In the genomic region with DNA sequence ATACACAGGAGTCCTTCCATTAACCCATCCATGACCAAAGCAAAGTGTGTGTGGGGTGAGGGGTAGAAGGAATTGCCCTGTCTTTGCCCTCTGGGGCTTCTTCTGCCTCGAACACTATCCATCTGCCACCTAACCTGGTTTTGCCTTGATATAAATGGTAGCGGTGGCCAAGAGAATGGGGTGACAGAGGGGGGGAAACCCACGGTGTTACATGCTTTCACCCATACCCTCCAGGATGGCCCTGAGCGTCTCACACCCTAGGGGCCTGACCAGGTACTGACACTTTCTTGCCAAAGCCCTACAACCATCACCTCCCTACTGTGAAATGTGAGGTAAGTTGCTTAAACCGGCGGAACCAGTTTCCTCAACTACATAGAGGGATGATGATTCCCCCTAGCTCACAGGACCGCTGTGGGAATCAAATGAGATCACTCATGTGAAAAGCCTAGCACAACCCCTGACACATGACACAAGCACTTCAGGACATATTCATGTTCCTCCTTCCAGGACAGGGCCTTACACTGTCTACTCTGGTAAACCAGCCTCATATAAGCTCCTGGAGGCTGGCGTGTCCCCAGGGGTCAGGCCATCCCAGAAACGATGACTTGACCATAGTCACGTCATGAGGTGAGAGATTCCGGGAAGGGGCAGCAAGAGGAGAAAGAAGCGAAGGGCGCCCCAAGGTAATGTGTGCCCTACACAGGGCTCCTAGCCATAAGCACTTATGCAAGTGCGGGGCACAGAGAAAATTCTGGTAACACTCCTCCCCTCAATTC, we compare ENCODE assay signal across 1 cellular context.
A peak's percentile ranks its signal among the peaks of the same experiment; 100 is the strongest.
TF ChIP-seq lines count a peak whose summit lies in the region.

No MANE protein-coding gene starts in this region.

TF ChIP-seq in K562, 482 proteins besides CTCF, POLR2A, EP300 and RAD21 (continued from another document and continues in another):
- TF ChIP-seq THAP12 (CRISPR knock-in tag; IDR thresholded peaks at IDR 0.05), result no peak
- no peak for TF ChIP-seq PHB2 (IDR thresholded peaks at IDR 0.05; ENCODE audit: low read depth)
- no peak for TF ChIP-seq NCOA4 (IDR thresholded peaks at IDR 0.05; ENCODE audit: partially characterized antibody)
- TF ChIP-seq GABPA (tag; conservative IDR thresholded peaks at IDR 0.05; ENCODE audit: low read depth), result no peak
- TF ChIP-seq XRCC4 (IDR thresholded peaks at IDR 0.05; ENCODE audit: extremely low read depth, insufficient read depth, insufficient read length), result no peak
- no peak for TF ChIP-seq KLF13 (tag; IDR thresholded peaks at IDR 0.05; ENCODE audit: borderline replicate concordance, low read depth)
- TF ChIP-seq BHLHE40 (IDR thresholded peaks at IDR 0.05; ENCODE audit: low read length), result no peak
- TF ChIP-seq ZZZ3 (IDR thresholded peaks at IDR 0.05), result no peak
- TF ChIP-seq BRCA1 (IDR thresholded peaks at IDR 0.05), result no peak
- no peak for TF ChIP-seq BRCA1 (CRISPR knock-in tag; IDR thresholded peaks at IDR 0.05)
- TF ChIP-seq, protein P1, sequence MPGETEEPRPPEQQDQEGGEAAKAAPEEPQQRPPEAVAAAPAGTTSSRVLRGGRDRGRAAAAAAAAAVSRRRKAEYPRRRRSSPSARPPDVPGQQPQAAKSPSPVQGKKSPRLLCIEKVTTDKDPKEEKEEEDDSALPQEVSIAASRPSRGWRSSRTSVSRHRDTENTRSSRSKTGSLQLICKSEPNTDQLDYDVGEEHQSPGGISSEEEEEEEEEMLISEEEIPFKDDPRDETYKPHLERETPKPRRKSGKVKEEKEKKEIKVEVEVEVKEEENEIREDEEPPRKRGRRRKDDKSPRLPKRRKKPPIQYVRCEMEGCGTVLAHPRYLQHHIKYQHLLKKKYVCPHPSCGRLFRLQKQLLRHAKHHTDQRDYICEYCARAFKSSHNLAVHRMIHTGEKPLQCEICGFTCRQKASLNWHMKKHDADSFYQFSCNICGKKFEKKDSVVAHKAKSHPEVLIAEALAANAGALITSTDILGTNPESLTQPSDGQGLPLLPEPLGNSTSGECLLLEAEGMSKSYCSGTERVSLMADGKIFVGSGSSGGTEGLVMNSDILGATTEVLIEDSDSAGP (CRISPR knock-in tag; IDR thresholded peaks at IDR 0.05), result no peak
- TF ChIP-seq ZKSCAN8 (CRISPR knock-in tag; IDR thresholded peaks at IDR 0.05), result no peak
- TF ChIP-seq, protein P2, sequence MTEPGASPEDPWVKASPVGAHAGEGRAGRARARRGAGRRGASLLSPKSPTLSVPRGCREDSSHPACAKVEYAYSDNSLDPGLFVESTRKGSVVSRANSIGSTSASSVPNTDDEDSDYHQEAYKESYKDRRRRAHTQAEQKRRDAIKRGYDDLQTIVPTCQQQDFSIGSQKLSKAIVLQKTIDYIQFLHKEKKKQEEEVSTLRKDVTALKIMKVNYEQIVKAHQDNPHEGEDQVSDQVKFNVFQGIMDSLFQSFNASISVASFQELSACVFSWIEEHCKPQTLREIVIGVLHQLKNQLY (CRISPR knock-in tag; conservative IDR thresholded peaks at IDR 0.05), result no peak
- TF ChIP-seq, protein P3, sequence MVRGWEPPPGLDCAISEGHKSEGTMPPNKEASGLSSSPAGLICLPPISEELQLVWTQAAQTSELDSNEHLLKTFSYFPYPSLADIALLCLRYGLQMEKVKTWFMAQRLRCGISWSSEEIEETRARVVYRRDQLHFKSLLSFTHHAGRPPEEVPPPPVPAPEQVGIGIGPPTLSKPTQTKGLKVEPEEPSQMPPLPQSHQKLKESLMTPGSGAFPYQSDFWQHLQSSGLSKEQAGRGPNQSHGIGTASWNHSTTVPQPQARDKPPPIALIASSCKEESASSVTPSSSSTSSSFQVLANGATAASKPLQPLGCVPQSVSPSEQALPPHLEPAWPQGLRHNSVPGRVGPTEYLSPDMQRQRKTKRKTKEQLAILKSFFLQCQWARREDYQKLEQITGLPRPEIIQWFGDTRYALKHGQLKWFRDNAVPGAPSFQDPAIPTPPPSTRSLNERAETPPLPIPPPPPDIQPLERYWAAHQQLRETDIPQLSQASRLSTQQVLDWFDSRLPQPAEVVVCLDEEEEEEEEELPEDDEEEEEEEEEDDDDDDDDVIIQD (CRISPR knock-in tag; IDR thresholded peaks at IDR 0.05), result no peak
- no peak for TF ChIP-seq SUPT5H (IDR thresholded peaks at IDR 0.05)
- no peak for TF ChIP-seq SMARCA4 (IDR thresholded peaks at IDR 0.05)
- no peak for TF ChIP-seq TCF7L2 (IDR thresholded peaks at IDR 0.05; ENCODE audit: low read depth, low read length)
- no peak for TF ChIP-seq ZNF253 (CRISPR knock-in tag; conservative IDR thresholded peaks at IDR 0.05)
- no peak; the same call in 1 of the 2 replicates for TF ChIP-seq JUND (IDR thresholded peaks at IDR 0.05; ENCODE audit: borderline replicate concordance, low read depth, low read length)
- no peak; the same call in 2 of the 3 replicates for TF ChIP-seq JUND (tag; IDR thresholded peaks at IDR 0.05; ENCODE audit: borderline replicate concordance, low read depth, low read length)
- peak; percentile 67; the same call in 1 of the 2 replicates for TF ChIP-seq CBFB (CRISPR knock-in tag; IDR thresholded peaks at IDR 0.05)
- TF ChIP-seq MYC (IDR thresholded peaks at IDR 0.05; ENCODE audit: low read depth, low read length), result no peak
- peak; percentile 40; the same call in 1 of the 2 replicates for TF ChIP-seq MYC (CRISPR knock-in tag; IDR thresholded peaks at IDR 0.05; ENCODE audit: borderline replicate concordance, low read depth)
- TF ChIP-seq, protein P4, sequence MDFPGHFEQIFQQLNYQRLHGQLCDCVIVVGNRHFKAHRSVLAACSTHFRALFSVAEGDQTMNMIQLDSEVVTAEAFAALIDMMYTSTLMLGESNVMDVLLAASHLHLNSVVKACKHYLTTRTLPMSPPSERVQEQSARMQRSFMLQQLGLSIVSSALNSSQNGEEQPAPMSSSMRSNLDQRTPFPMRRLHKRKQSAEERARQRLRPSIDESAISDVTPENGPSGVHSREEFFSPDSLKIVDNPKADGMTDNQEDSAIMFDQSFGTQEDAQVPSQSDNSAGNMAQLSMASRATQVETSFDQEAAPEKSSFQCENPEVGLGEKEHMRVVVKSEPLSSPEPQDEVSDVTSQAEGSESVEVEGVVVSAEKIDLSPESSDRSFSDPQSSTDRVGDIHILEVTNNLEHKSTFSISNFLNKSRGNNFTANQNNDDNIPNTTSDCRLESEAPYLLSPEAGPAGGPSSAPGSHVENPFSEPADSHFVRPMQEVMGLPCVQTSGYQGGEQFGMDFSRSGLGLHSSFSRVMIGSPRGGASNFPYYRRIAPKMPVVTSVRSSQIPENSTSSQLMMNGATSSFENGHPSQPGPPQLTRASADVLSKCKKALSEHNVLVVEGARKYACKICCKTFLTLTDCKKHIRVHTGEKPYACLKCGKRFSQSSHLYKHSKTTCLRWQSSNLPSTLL (IDR thresholded peaks at IDR 0.05), result no peak
- TF ChIP-seq, protein P5, sequence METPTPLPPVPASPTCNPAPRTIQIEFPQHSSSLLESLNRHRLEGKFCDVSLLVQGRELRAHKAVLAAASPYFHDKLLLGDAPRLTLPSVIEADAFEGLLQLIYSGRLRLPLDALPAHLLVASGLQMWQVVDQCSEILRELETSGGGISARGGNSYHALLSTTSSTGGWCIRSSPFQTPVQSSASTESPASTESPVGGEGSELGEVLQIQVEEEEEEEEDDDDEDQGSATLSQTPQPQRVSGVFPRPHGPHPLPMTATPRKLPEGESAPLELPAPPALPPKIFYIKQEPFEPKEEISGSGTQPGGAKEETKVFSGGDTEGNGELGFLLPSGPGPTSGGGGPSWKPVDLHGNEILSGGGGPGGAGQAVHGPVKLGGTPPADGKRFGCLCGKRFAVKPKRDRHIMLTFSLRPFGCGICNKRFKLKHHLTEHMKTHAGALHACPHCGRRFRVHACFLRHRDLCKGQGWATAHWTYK (CRISPR knock-in tag; IDR thresholded peaks at IDR 0.05), result peak; percentile 59; the same call in 1 of the 2 replicates
- TF ChIP-seq CBX1 (IDR thresholded peaks at IDR 0.05; ENCODE audit: low read depth), result no peak
- TF ChIP-seq, protein P6, sequence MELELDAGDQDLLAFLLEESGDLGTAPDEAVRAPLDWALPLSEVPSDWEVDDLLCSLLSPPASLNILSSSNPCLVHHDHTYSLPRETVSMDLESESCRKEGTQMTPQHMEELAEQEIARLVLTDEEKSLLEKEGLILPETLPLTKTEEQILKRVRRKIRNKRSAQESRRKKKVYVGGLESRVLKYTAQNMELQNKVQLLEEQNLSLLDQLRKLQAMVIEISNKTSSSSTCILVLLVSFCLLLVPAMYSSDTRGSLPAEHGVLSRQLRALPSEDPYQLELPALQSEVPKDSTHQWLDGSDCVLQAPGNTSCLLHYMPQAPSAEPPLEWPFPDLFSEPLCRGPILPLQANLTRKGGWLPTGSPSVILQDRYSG (tag; conservative IDR thresholded peaks at IDR 0.05; ENCODE audit: low read depth), result 0 out of 2 replicates have a peak, but pooled peaks have one; percentile 71
- TF ChIP-seq ZBTB8A (IDR thresholded peaks at IDR 0.05; ENCODE audit: partially characterized antibody), result no peak
- TF ChIP-seq LCOR (CRISPR knock-in tag; IDR thresholded peaks at IDR 0.05), result peak; percentile 51; the same call in 1 of the 2 replicates
- TF ChIP-seq, protein P7, sequence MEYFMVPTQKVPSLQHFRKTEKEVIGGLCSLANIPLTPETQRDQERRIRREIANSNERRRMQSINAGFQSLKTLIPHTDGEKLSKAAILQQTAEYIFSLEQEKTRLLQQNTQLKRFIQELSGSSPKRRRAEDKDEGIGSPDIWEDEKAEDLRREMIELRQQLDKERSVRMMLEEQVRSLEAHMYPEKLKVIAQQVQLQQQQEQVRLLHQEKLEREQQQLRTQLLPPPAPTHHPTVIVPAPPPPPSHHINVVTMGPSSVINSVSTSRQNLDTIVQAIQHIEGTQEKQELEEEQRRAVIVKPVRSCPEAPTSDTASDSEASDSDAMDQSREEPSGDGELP (CRISPR knock-in tag; IDR thresholded peaks at IDR 0.05; ENCODE audit: borderline replicate concordance), result no peak
- TF ChIP-seq MTF1 (CRISPR knock-in tag; IDR thresholded peaks at IDR 0.05; ENCODE audit: borderline replicate concordance), result 0 out of 2 replicates have a peak, but pooled peaks have one; percentile 8
- peak; percentile 32; the same call in 1 of the 2 replicates for TF ChIP-seq DDX20 (tag; IDR thresholded peaks at IDR 0.05; ENCODE audit: low read depth)
- TF ChIP-seq ZNF3 (CRISPR knock-in tag; IDR thresholded peaks at IDR 0.05), result no peak
- TF ChIP-seq GTF2F1 (IDR thresholded peaks at IDR 0.05; ENCODE audit: low read depth, low read length), result no peak
- no peak for TF ChIP-seq ELK1 (CRISPR knock-in tag; IDR thresholded peaks at IDR 0.05)
- peak; percentile 69; the same call in 1 of the 2 replicates for TF ChIP-seq ZNF12 (CRISPR knock-in tag; IDR thresholded peaks at IDR 0.05)
- peak in 1 of 2 experiments; percentile 56; a peak in 1 of 4 replicates for TF ChIP-seq UBTF (IDR thresholded peaks at IDR 0.05; ENCODE audit: borderline replicate concordance in 1 of 2, low read depth in 2 of 2, low read length in 2 of 2)
- 0 out of 4 replicates have a peak, but pooled peaks of 1 of the 2 experiments have one; percentile 55 for TF ChIP-seq FOXA3 (CRISPR knock-in tag; conservative IDR thresholded peaks at IDR 0.05 in 1 of 2, IDR thresholded peaks at IDR 0.05 in 1 of 2)
